ENCODE assay signal across 8 cellular contexts in the genomic region with DNA sequence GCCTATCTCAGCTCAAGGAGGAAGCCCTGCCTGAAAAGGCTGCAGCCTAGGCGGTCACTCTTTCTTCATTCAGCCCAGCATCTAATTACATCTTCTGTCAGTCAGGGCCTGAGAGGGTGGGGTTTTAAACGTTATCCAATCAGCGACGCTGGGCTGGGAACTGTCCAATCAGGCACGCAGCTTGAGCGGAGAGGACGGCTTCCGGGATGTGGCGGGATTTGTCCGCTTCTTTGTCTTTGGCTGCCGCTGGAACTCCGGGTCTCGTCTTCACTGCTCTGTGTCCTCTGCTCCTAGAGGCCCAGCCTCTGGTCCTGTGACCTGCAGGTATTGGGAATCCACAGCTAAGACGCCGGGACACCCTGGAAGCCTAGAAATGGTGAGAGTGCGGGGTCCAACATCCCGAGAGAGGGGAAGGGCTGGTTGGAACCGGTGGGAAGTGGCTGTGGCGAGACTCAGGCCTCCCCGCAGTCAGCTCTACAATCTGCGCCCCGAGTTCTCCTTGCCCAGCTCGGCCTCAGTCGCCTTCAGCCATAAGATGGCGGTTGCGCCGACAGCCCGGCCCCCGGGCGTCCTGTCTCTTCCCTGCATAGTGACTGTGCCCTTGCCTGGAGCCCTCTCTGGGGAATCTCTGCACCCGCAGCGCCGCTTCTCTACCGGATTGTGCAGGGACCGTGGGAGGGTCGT. TPM values are rescaled to one million over a fixed set of nuclear protein-coding genes. Genes with fewer than 3 reads are reported as not detected.
DNase-seq lines count a peak whose midpoint lies in the region; ATAC-seq and TF ChIP-seq lines count a peak whose summit lies in the region.

A gene (plus strand): TSS at position 233 of the 684 bp plus-strand sequence. CDS start 141 bp downstream, at position 374.

- peaks cover 4% of the 10 kb centered on the region for H3K36me3 ChIP-seq in right atrium auricular region
- no peaks in the 10 kb centered on the region for H3K36me3 ChIP-seq in prostate gland
- no peaks in the 10 kb centered on the region for H3K36me3 ChIP-seq in urinary bladder (ENCODE audit: insufficient read depth)

- ATAC-seq in HG02610 (IDR thresholded peaks at IDR 0.05; ENCODE audit: unreplicated experiment), result peak; percentile 95

- H3K4me3 ChIP-seq in right atrium auricular region, result peak within 1 kb of the TSS; percentile 83
- H3K4me3 ChIP-seq in prostate gland, result peak within 1 kb of the TSS; percentile 57 to 58
- peak within 1 kb of the TSS; percentile 64 for H3K4me3 ChIP-seq in urinary bladder (ENCODE audit: low read depth, low read length)

- no peak for TF ChIP-seq CTCF in GM10266 (IDR thresholded peaks at IDR 0.05; ENCODE audit: control insufficient read depth, insufficient read depth, low read depth, missing control alignments)
- TF ChIP-seq CTCF in right atrium auricular region (IDR thresholded peaks at IDR 0.05), result no peak
- TF ChIP-seq CTCF in prostate gland (IDR thresholded peaks at IDR 0.05), result no peak

- H3K27me3 ChIP-seq in right atrium auricular region, result no peaks in the 10 kb centered on the region
- no peaks in the 10 kb centered on the region for H3K27me3 ChIP-seq in prostate gland (replicated peaks; ENCODE audit: insufficient read depth)

- intact Hi-C loops in prostate gland (cut with DNase I), result no loop called here

- no peaks in the 10 kb centered on the region for H3K9me3 ChIP-seq in right atrium auricular region
- H3K9me3 ChIP-seq in prostate gland, result no peaks in the 10 kb centered on the region

- peak; percentile 65 for TF ChIP-seq POLR2A in prostate gland (IDR thresholded peaks at IDR 0.05)

- DNase-seq in GM10266 (ENCODE audit: extremely low spot score), result peak; percentile 80
- peak; percentile 86 for DNase-seq in NCI-H128 (lab: John Stamatoyannopoulos, UW; ENCODE audit: unreplicated experiment)
- peak; percentile 65 to 92 (median 71) for DNase-seq in T-helper 1 cell
- DNase-seq in right atrium auricular region (ENCODE audit: low spot score), result peak; percentile 97
- DNase-seq in prostate gland (ENCODE audit: low spot score), result peak; percentile 92

- H3K4me1 ChIP-seq in right atrium auricular region (no peaks in the 10 kb centered on the region), prostate gland (replicated peaks) (no peaks in the 10 kb centered on the region), urinary bladder (ENCODE audit: insufficient read depth) (no peaks in the 10 kb centered on the region)

- 0% methylated on average over 35 of the region's 36 CpGs for WGBS in prostate gland
- under 1% methylated on average over 36 of the region's 36 CpGs for WGBS in urinary bladder

- H3K27ac ChIP-seq in angular gyrus (ENCODE audit: low read depth, low read length) (peak within 1 kb of the TSS; percentile 55), right atrium auricular region (peak within 1 kb of the TSS; percentile 75 to 88), prostate gland (peak within 1 kb of the TSS; percentile 75 to 77), urinary bladder (ENCODE audit: low read depth) (peak within 1 kb of the TSS; percentile 40)

RNA-seq across cellular contexts. Expression of the gene that starts here (rescaled TPM):
- total RNA-seq in right atrium auricular region, result 1 to 10 TPM; 2.2 to 2.3 TPM
- total RNA-seq in prostate gland, result 10 to 100 TPM in 1 of 2 donors, 1 to 10 TPM in 1; 6.3 to 13.1 TPM
- 18.7 TPM for total RNA-seq in urinary bladder
- 5.2 TPM for polyA plus RNA-seq in urinary bladder

Comparison
In these comparisons a context has a peak if more than half of its experiments do, and no peak if none do; other contexts are left out.
1. Peak in every context shown above with its lines: DNase-seq, ATAC-seq, H3K4me3 ChIP-seq and H3K27ac ChIP-seq.